18 cellular contexts compared by ENCODE assay signal in the genomic region with DNA sequence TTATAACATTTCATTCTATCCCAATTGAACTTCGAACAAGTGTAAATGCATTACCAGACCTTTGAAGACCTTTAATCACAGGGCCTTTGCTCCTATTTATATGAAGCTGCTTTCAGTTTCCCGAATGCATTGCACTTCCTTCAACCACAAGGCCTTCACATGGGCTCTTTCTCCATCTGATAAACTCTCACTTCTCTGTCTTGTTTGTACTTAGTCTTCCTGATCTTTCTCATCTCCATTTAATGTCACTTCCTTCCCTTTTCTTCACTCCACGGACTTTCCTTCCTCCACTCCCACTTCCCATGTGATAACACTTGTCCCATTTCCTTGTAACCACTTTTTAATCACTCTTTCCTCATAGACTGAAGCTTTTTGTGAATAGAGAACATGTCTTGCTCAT.
DNase-seq lines count a peak whose midpoint lies in the region; ATAC-seq and TF ChIP-seq lines count a peak whose summit lies in the region.
"Had no signal": no experiment of that assay in that cellular context is flagged by ENCODE, and none has a peak within 500 bp of the region (broad histone marks: within the 10 kb centered on the region; RNA-seq: fewer than 3 reads in every experiment).

No MANE protein-coding gene starts in this region.

- H3K4me1 ChIP-seq in OCI-LY3 (ENCODE audit: low read length), result peaks cover 48% of the 10 kb centered on the region
- H3K4me1 ChIP-seq: tibial artery had no signal

- peaks cover 13% of the 10 kb centered on the region for H3K36me3 ChIP-seq in OCI-LY3 (replicated peaks; ENCODE audit: low read depth, low read length)
- H3K36me3 ChIP-seq: tibial artery, WERI-Rb-1 had no signal

- H4K20me1 ChIP-seq in OCI-LY3 (ENCODE audit: insufficient read depth, low read length), result no peaks in the 10 kb centered on the region

- no peaks in the 10 kb centered on the region for H3K79me2 ChIP-seq in OCI-LY3 (ENCODE audit: low read length)

- H3K9ac ChIP-seq in OCI-LY3 (ENCODE audit: low read length), result peak overlapping the region; percentile 72
- H3K9ac ChIP-seq: GM23248 had no signal

- intact Hi-C loops in sciatic nerve (cut with DNase I), result no loop called here

- H3K27ac ChIP-seq in OCI-LY3 (ENCODE audit: low read length), result peak overlapping the region; percentile 94
- H3K27ac ChIP-seq: GM23248, tibial artery, WERI-Rb-1 had no signal

- DNase-seq in sciatic nerve (ENCODE audit: low spot score), result no peak
- no peak for DNase-seq in COLO829 (ENCODE audit: low spot score)
- DNase-seq in stimulated activated CD4-positive, alpha-beta T cell treated with anti-CD3 and anti-CD28 coated beads, Interleukin-2, amount 100 ng/mL, for 48 hours, result no peak
- DNase-seq in omental fat pad (ENCODE audit: low spot score), result no peak
- DNase-seq: activated effector memory CD4-positive, alpha-beta T cell treated with Interleukin-2 at 50 U/mL for 16 hours; AML-193; amniotic stem cell; caudate nucleus; DMS 273 treated with DMSO at 0.1 percent for 48 hours; effector CD8-positive, alpha-beta T cell; GM23248; NCI-H2081; occipital lobe; tibial artery had no signal

- H3K9me3 ChIP-seq in OCI-LY3 (ENCODE audit: insufficient read depth, low read length), result peaks cover 17% of the 10 kb centered on the region; the same call in 1 of the 2 replicates
- H3K9me3 ChIP-seq: tibial artery had no signal

- no peak overlapping the region for H2AFZ ChIP-seq in OCI-LY3 (ENCODE audit: low read depth, low read length)
- H2AFZ ChIP-seq: GM23248 had no signal

- ATAC-seq in GM18502 (IDR thresholded peaks at IDR 0.05; ENCODE audit: poor library complexity, unreplicated experiment), result peak; percentile 40
- ATAC-seq in GM21786 (IDR thresholded peaks at IDR 0.05; ENCODE audit: unreplicated experiment), result peak; percentile 45
- ATAC-seq in sciatic nerve, result peak; percentile 34
- no peak for ATAC-seq in omental fat pad (ENCODE audit: low FRiP score)

- peak overlapping the region; percentile 62 for H3K4me3 ChIP-seq in OCI-LY3 (ENCODE audit: low read length)
- H3K4me3 ChIP-seq: GM23248, tibial artery had no signal

- H3K27me3 ChIP-seq in OCI-LY3 (ENCODE audit: low read depth, low read length), result no peaks in the 10 kb centered on the region
- H3K27me3 ChIP-seq: tibial artery had no signal

- TF ChIP-seq CTCF in OCI-LY3 (IDR thresholded peaks at IDR 0.05; ENCODE audit: low read depth, low read length), result no peak
- TF ChIP-seq CTCF in omental fat pad (IDR thresholded peaks at IDR 0.05), result no peak

- peak overlapping the region; percentile 94 for H3K4me2 ChIP-seq in OCI-LY3 (ENCODE audit: low read length)
